ENCODE assay signal across 10 cellular contexts in the genomic region with DNA sequence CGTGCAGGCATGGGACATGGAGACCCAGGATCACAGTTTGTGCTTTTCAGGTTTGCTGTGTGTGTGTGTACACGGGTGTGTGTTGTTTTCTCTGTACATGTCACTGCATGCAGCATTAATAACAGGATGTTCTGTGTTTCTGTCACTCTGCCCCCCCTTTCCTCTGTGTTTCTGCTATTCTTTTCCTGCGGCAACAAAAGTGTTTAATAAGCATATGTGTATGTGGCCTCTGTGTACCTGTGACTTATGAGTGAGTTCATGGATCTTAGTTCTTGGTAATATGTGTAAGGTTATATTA. TPM values are rescaled to one million over a fixed set of nuclear protein-coding genes. Genes with fewer than 3 reads are reported as not detected.
DNase-seq lines count a peak whose midpoint lies in the region; ATAC-seq and TF ChIP-seq lines count a peak whose summit lies in the region.
"Had no signal": no experiment of that assay in that cellular context is flagged by ENCODE, and none has a peak within 500 bp of the region (broad histone marks: within the 10 kb centered on the region; RNA-seq: fewer than 3 reads in every experiment).

No MANE protein-coding gene starts in this region.

- H3K4me3 ChIP-seq in CD4-positive, CD25-positive, alpha-beta regulatory T cell (ENCODE audit: low read depth, low read length) = peak overlapping the region; percentile 87
- no peak overlapping the region for H3K4me3 ChIP-seq in KMS-11 (IDR thresholded peaks at IDR 0.05; ENCODE audit: insufficient read depth, low read depth, low read length)
- H3K4me3 ChIP-seq in mammary epithelial cell (replicated peaks in 1 of 3; ENCODE audit: insufficient read depth in 1 of 3, low read depth in 2 of 3, low read length in 3 of 3) = no peak overlapping the region

- WGBS in mammary epithelial cell (ENCODE audit: low coverage, missing lambda C conversion rate) = 3% methylated on average over 3 of the region's 3 CpGs

- H3K27me3 Mint-ChIP-seq in CD4-positive, CD25-positive, alpha-beta regulatory T cell = peaks cover 11% of the 10 kb centered on the region
- no peaks in the 10 kb centered on the region for H3K27me3 Mint-ChIP-seq in naive thymus-derived CD8-positive, alpha-beta T cell

- H3K27ac ChIP-seq in CD4-positive, CD25-positive, alpha-beta regulatory T cell (ENCODE audit: insufficient read depth, low read length, poor library complexity, severe bottlenecking) = peak overlapping the region; percentile 90
- H3K27ac ChIP-seq in KMS-11 (no peak overlapping the region), mammary epithelial cell (ENCODE audit: insufficient read depth, low read depth, low read length) (peak overlapping the region; percentile 5)

- no peak overlapping the region for H2AFZ ChIP-seq in KMS-11 (ENCODE audit: low read depth)
- H2AFZ ChIP-seq in mammary epithelial cell (ENCODE audit: low read depth, low read length) = no peak overlapping the region

- POLR2A ChIA-PET in naive thymus-derived CD8-positive, alpha-beta T cell (lab: Charles Lee) = interaction anchor here (0.6 to 5.7 kb wide), 14 partner anchors 11 to 282 kb away, joined by 3 to 58 read pairs (median 14); partner anchors contain the start of genes B3GALT4, BAK1, CUTA and PHF1

- no peaks in the 10 kb centered on the region for H3K9me3 Mint-ChIP-seq in CD4-positive, CD25-positive, alpha-beta regulatory T cell
- no peaks in the 10 kb centered on the region for H3K9me3 Mint-ChIP-seq in naive thymus-derived CD8-positive, alpha-beta T cell

- dilution Hi-C loops in mammary epithelial cell (cut with HindIII; ENCODE audit: low sequenced_read_pairs) = loop anchor here (5.0 kb wide), 1 partner anchor 47 kb away; no protein-coding TSS in a partner anchor

- peak overlapping the region; percentile 92 to 98 (median 94) for H3K4me3 Mint-ChIP-seq in CD4-positive, CD25-positive, alpha-beta regulatory T cell
- peak overlapping the region; percentile 85 to 94 (median 92) for H3K4me3 Mint-ChIP-seq in naive thymus-derived CD8-positive, alpha-beta T cell

- TF ChIP-seq CTCF in KMS-11 (conservative IDR thresholded peaks at IDR 0.05; ENCODE audit: low read depth, low read length) (no peak), mammary epithelial cell (conservative IDR thresholded peaks at IDR 0.05 in 1 of 2, IDR thresholded peaks at IDR 0.05 in 1 of 2; ENCODE audit: extremely low read depth in 1 of 2, insufficient read depth in 1 of 2, low read depth in 1 of 2, low read length in 2 of 2) (no peak), GM13976 (IDR thresholded peaks at IDR 0.05; ENCODE audit: borderline replicate concordance, control extremely low read depth, extremely low read depth, insufficient read depth, missing control alignments) (no peak)

- no peaks in the 10 kb centered on the region for H4K20me1 ChIP-seq in KMS-11 (ENCODE audit: insufficient read depth)
- no peaks in the 10 kb centered on the region for H4K20me1 ChIP-seq in mammary epithelial cell (ENCODE audit: insufficient read depth, low read length)

- DNase-seq in CD4-positive, CD25-positive, alpha-beta regulatory T cell = peak in 2 of 3 donors; percentile 64 to 88
- DNase-seq in mammary epithelial cell (no peak), SIG-M5 (lab: John Stamatoyannopoulos, UW) (no peak), GM13976 (ENCODE audit: low spot score) (no peak), HCEC 1CT (no peak)
- peak in 3 of 10 donors; percentile 37 to 61 (median 59) for DNase-seq in naive thymus-derived CD8-positive, alpha-beta T cell
- DNase-seq: activated CD4-positive, alpha-beta T cell treated with anti-CD3 and anti-CD28 coated beads, Interleukin-2, amount 50 U/mL, for 1 hour; upper lobe of left lung had no signal

- H3K27ac Mint-ChIP-seq in CD4-positive, CD25-positive, alpha-beta regulatory T cell = peak overlapping the region; percentile 94 to 98 (median 98)
- H3K27ac Mint-ChIP-seq in naive thymus-derived CD8-positive, alpha-beta T cell = peak overlapping the region; percentile 88 to 99 (median 96)

- CTCF ChIA-PET in mammary epithelial cell (lab: Charles Lee; ENCODE audit: low non-redundant PET) = no interaction called here

- H3K79me2 ChIP-seq in KMS-11 (ENCODE audit: insufficient read depth, low read depth) = no peaks in the 10 kb centered on the region
- peaks cover 22% of the 10 kb centered on the region for H3K79me2 ChIP-seq in mammary epithelial cell (ENCODE audit: insufficient read depth, low read length)

- no TSS peak for BruUV-seq in mammary epithelial cell (replicated peaks; lab: Mats Ljungman, UMichigan)

- H3K4me1 Mint-ChIP-seq in CD4-positive, CD25-positive, alpha-beta regulatory T cell = peaks cover 14 to 81% (median 56%) of the 10 kb centered on the region in 4 donors
- H3K4me1 Mint-ChIP-seq in naive thymus-derived CD8-positive, alpha-beta T cell = peaks cover 60 to 88% (median 74%) of the 10 kb centered on the region in 4 donors

- H3K4me2 ChIP-seq in KMS-11 (0 out of 2 replicates have a peak overlapping the region, but pooled peaks have one; percentile 11), mammary epithelial cell (ENCODE audit: insufficient read depth, low read depth, low read length) (peak overlapping the region; percentile 32)

- peaks cover 74% of the 10 kb centered on the region for H3K4me1 ChIP-seq in CD4-positive, CD25-positive, alpha-beta regulatory T cell (ENCODE audit: control insufficient read depth, insufficient read depth, low read length, poor library complexity, severe bottlenecking)
- peaks cover 36% of the 10 kb centered on the region for H3K4me1 ChIP-seq in KMS-11 (ENCODE audit: low read depth, poor library complexity, severe bottlenecking)
- H3K4me1 ChIP-seq in mammary epithelial cell (ENCODE audit: insufficient read depth, low read length) = peaks cover 43% of the 10 kb centered on the region

- no peaks in the 10 kb centered on the region for H3K27me3 ChIP-seq in CD4-positive, CD25-positive, alpha-beta regulatory T cell (ENCODE audit: control insufficient read depth, insufficient read depth, low read length)
- H3K27me3 ChIP-seq in KMS-11 (ENCODE audit: insufficient read depth, low read depth) (no peaks in the 10 kb centered on the region), mammary epithelial cell (ENCODE audit: insufficient read depth, low read length) (no peaks in the 10 kb centered on the region)
- H3K27me3 ChIP-seq: upper lobe of left lung had no signal

- H3K9ac ChIP-seq in KMS-11 (no peak overlapping the region), mammary epithelial cell (ENCODE audit: insufficient read depth, low read length) (no peak overlapping the region)

- H3K9me3 ChIP-seq in CD4-positive, CD25-positive, alpha-beta regulatory T cell (ENCODE audit: control insufficient read depth in 2 of 2, low read length in 2 of 2) = no peaks in the 10 kb centered on the region
- no peaks in the 10 kb centered on the region for H3K9me3 ChIP-seq in mammary epithelial cell (replicated peaks; ENCODE audit: insufficient read depth, low read length)
- H3K9me3 ChIP-seq: upper lobe of left lung had no signal

- in situ Hi-C loops in mammary epithelial cell (cut with MboI; ENCODE audit: low sequenced_read_pairs in 2 of 2) (loop anchor here in 1 of 2 donors (25.0 kb wide), 1 partner anchor 133 kb away; no protein-coding TSS in a partner anchor), GM13976 (cut with MboI; ENCODE audit: low sequenced_read_pairs, unreplicated experiment) (no loop called here)

- peaks cover 6% of the 10 kb centered on the region for H3K36me3 Mint-ChIP-seq in CD4-positive, CD25-positive, alpha-beta regulatory T cell
- peaks cover 0 to 9% (median 0%) of the 10 kb centered on the region in 3 donors for H3K36me3 Mint-ChIP-seq in naive thymus-derived CD8-positive, alpha-beta T cell

- ATAC-seq in CD4-positive, CD25-positive, alpha-beta regulatory T cell (ENCODE audit: low read depth in 2 of 2) = peak; percentile 26 to 30
- no peak for ATAC-seq in naive thymus-derived CD8-positive, alpha-beta T cell
- ATAC-seq in HG03378 (IDR thresholded peaks at IDR 0.05; ENCODE audit: unreplicated experiment) = no peak

- H3K36me3 ChIP-seq in CD4-positive, CD25-positive, alpha-beta regulatory T cell (ENCODE audit: control insufficient read depth, insufficient read depth, low read length) = no peaks in the 10 kb centered on the region
- H3K36me3 ChIP-seq in KMS-11 (ENCODE audit: insufficient read depth) (no peaks in the 10 kb centered on the region), mammary epithelial cell (ENCODE audit: insufficient read depth, low read length) (no peaks in the 10 kb centered on the region)
- H3K36me3 ChIP-seq: upper lobe of left lung had no signal

- intact Hi-C loops in mammary epithelial cell (cut with micrococcal nuclease) = loop anchor here (2.0 kb wide), 2 partner anchors 25 to 151 kb away; partner anchors contain the start of genes BAK1 and ZBTB9

RNA-seq across cellular contexts. Expression of gene SYNGAP1, which starts 9.8 kb away (rescaled TPM):
- 81.4 TPM for total RNA-seq in CD4-positive, CD25-positive, alpha-beta regulatory T cell
- under 1 TPM; 0.48 to 0.82 (median 0.63) TPM for polyA plus RNA-seq in CD4-positive, CD25-positive, alpha-beta regulatory T cell
- 10 to 100 TPM in 1 of 2 donors, 1 to 10 TPM in 1; 4.2 to 17.7 TPM for total RNA-seq in mammary epithelial cell
- 3.2 TPM for polyA plus RNA-seq in mammary epithelial cell
- 1.8 TPM for polyA minus RNA-seq in mammary epithelial cell
- total RNA-seq in naive thymus-derived CD8-positive, alpha-beta T cell = 10 to 100 TPM; 57.0 to 66.6 TPM
- polyA plus RNA-seq in naive thymus-derived CD8-positive, alpha-beta T cell = 1 to 10 TPM in 2 of 3 donors, under 1 TPM in 1; 0.38 to 1.9 (median 1.4) TPM

RNA-seq across cellular contexts. Expression of gene CUTA, which starts 11.8 kb away (rescaled TPM):
- 202 TPM for total RNA-seq in CD4-positive, CD25-positive, alpha-beta regulatory T cell
- 100 to 1,000 TPM; 435 to 529 (median 489) TPM for polyA plus RNA-seq in CD4-positive, CD25-positive, alpha-beta regulatory T cell
- total RNA-seq in mammary epithelial cell = 100 to 1,000 TPM in 1 of 2 donors, 10 to 100 TPM in 1; 81.4 to 181 TPM
- 232 TPM for polyA plus RNA-seq in mammary epithelial cell
- 160 TPM for polyA minus RNA-seq in mammary epithelial cell
- 100 to 1,000 TPM; 198 to 201 TPM for total RNA-seq in naive thymus-derived CD8-positive, alpha-beta T cell
- polyA plus RNA-seq in naive thymus-derived CD8-positive, alpha-beta T cell = 100 to 1,000 TPM; 338 to 441 (median 385) TPM

RNA-seq across cellular contexts. Expression of gene PHF1, which starts 18.9 kb away (rescaled TPM):
- 403 TPM for total RNA-seq in CD4-positive, CD25-positive, alpha-beta regulatory T cell
- 10 to 100 TPM; 41.5 to 72.2 (median 64.1) TPM for polyA plus RNA-seq in CD4-positive, CD25-positive, alpha-beta regulatory T cell
- total RNA-seq in mammary epithelial cell = 10 to 100 TPM; 15.7 to 31.7 TPM
- 19.0 TPM for polyA plus RNA-seq in mammary epithelial cell
- polyA minus RNA-seq in mammary epithelial cell = 56.0 TPM
- 100 to 1,000 TPM; 213 to 223 TPM for total RNA-seq in naive thymus-derived CD8-positive, alpha-beta T cell
- 10 to 100 TPM; 44.3 to 71.4 (median 45.3) TPM for polyA plus RNA-seq in naive thymus-derived CD8-positive, alpha-beta T cell

RNA-seq across cellular contexts. Expression of gene ZBTB9, which starts 24.7 kb away (rescaled TPM):
- total RNA-seq in CD4-positive, CD25-positive, alpha-beta regulatory T cell = 8.6 TPM
- polyA plus RNA-seq in CD4-positive, CD25-positive, alpha-beta regulatory T cell = 10 to 100 TPM in 1 of 4 donors, 1 to 10 TPM in 3; 4.5 to 11.7 (median 6.8) TPM
- total RNA-seq in mammary epithelial cell = 10 to 100 TPM in 1 of 2 donors, 1 to 10 TPM in 1; 5.7 to 10.3 TPM
- polyA plus RNA-seq in mammary epithelial cell = 10.0 TPM
- 19.4 TPM for polyA minus RNA-seq in mammary epithelial cell
- 10 to 100 TPM; 10.6 to 11.9 TPM for total RNA-seq in naive thymus-derived CD8-positive, alpha-beta T cell
- 10 to 100 TPM in 1 of 3 donors, 1 to 10 TPM in 2; 3.7 to 10.4 (median 6.4) TPM for polyA plus RNA-seq in naive thymus-derived CD8-positive, alpha-beta T cell

RNA-seq across cellular contexts. Expression of gene KIFC1, which starts 38.1 kb away (rescaled TPM):
- total RNA-seq in CD4-positive, CD25-positive, alpha-beta regulatory T cell = 8.7 TPM
- 1 to 10 TPM in 3 of 4 donors, under 1 TPM in 1; 0.41 to 3.9 (median 1.3) TPM for polyA plus RNA-seq in CD4-positive, CD25-positive, alpha-beta regulatory T cell
- 10 to 100 TPM in 1 of 2 donors, 1 to 10 TPM in 1; 2.8 to 36.7 TPM for total RNA-seq in mammary epithelial cell
- polyA plus RNA-seq in mammary epithelial cell = 47.5 TPM
- 45.2 TPM for polyA minus RNA-seq in mammary epithelial cell
- 1 to 10 TPM in 1 of 2 experiments, under 1 TPM in 1; 0.60 to 1.2 TPM for total RNA-seq in naive thymus-derived CD8-positive, alpha-beta T cell
- under 1 TPM in 2 of 3 donors, not detected in 1; 0.26 to 0.46 TPM for polyA plus RNA-seq in naive thymus-derived CD8-positive, alpha-beta T cell

Comparison
In these comparisons a context has a peak if more than half of its experiments do, and no peak if none do; other contexts are left out.
1. ATAC-seq: peak in CD4-positive, CD25-positive, alpha-beta regulatory T cell (2 of 2); none in naive thymus-derived CD8-positive, alpha-beta T cell (0 of 2) and HG03378 (single experiment).
2. DNase-seq: peak in CD4-positive, CD25-positive, alpha-beta regulatory T cell (2 of 3); none in mammary epithelial cell (single experiment), SIG-M5 (single experiment), GM13976 (single experiment) and HCEC 1CT (single experiment).
3. RNA of gene PHF1, which starts 18.9 kb away (total RNA-seq): 403 TPM in CD4-positive, CD25-positive, alpha-beta regulatory T cell (single experiment) and 213 to 223 TPM in naive thymus-derived CD8-positive, alpha-beta T cell; 15.7 to 31.7 TPM in mammary epithelial cell; every median in the first group is over 4 times any median in the second.